In genomic region chrX:140661657-140662056, GRCh38 we compare ENCODE assay signal across 16 cellular contexts. TPM values are rescaled to one million over a fixed set of nuclear protein-coding genes. Genes with fewer than 3 reads are reported as not detected.
A peak's percentile ranks its signal among the peaks of the same experiment; 100 is the strongest.
DNase-seq lines count a peak whose midpoint lies in the region; ATAC-seq and TF ChIP-seq lines count a peak whose summit lies in the region.
"Had no signal": no experiment of that assay in that cellular context is flagged by ENCODE, and none has a peak within 500 bp of the region (broad histone marks: within the 10 kb centered on the region; RNA-seq: fewer than 3 reads in every experiment).

No MANE protein-coding gene starts in this region.

- H3K4me1 ChIP-seq in ascending aorta = no peaks in the 10 kb centered on the region
- H3K4me1 ChIP-seq: transverse colon had no signal

- H3K9me3 ChIP-seq in ascending aorta = no peaks in the 10 kb centered on the region
- H3K9me3 ChIP-seq: transverse colon had no signal

- no peak overlapping the region for H3K4me3 ChIP-seq in ascending aorta
- H3K4me3 ChIP-seq: cardiac muscle cell, skin epidermis, transverse colon had no signal

- ATAC-seq in GM21526 (IDR thresholded peaks at IDR 0.05; ENCODE audit: low FRiP score, unreplicated experiment) (no peak), GM18873 (IDR thresholded peaks at IDR 0.05; ENCODE audit: low FRiP score, unreplicated experiment) (no peak)
- ATAC-seq: activated T-helper 17 cell treated with anti-CD3 and anti-CD28 coated beads, Interleukin-2, amount 50 U/mL, for 72 hours; esophagus mucosa; T-cell had no signal

- H3K36me3 ChIP-seq in ascending aorta = no peaks in the 10 kb centered on the region
- H3K36me3 ChIP-seq: cardiac muscle cell, transverse colon had no signal

- TF ChIP-seq CTCF in ascending aorta (IDR thresholded peaks at IDR 0.05) = no peak

- intact Hi-C loops in ascending aorta (cut with DNase I) = loop anchor here (10.0 kb wide), 1 partner anchor 607 kb away; no protein-coding TSS in a partner anchor

- DNase-seq in AG08396 (ENCODE audit: low spot score) = peak; percentile 7
- peak; percentile 3 for DNase-seq in HS-5 (ENCODE audit: low read depth)
- peak; percentile 31 for DNase-seq in astrocyte of the hippocampus (ENCODE audit: low read depth, low spot score)
- DNase-seq in medulla oblongata (ENCODE audit: extremely low spot score) = peak; percentile 13
- no peak for DNase-seq in ascending aorta (ENCODE audit: low spot score in 2 of 2)
- no peak for DNase-seq in mucosa of gallbladder (ENCODE audit: low spot score)
- DNase-seq: activated CD4-positive, alpha-beta T cell treated with anti-CD3 and anti-CD28 coated beads, Interleukin-2, amount 10 ng/mL, durations not matched to agents 7 days and 5 days; naive B cell; T-cell; transverse colon had no signal

- H3K27me3 ChIP-seq in ascending aorta = no peaks in the 10 kb centered on the region
- H3K27me3 ChIP-seq: transverse colon had no signal

- H3K27ac ChIP-seq in ascending aorta = no peak overlapping the region
- H3K27ac ChIP-seq: cardiac muscle cell, skin epidermis, transverse colon had no signal

RNA-seq across cellular contexts. Expression of gene LINC00632, which starts 47.9 kb away (rescaled TPM):
- 93.2 TPM for total RNA-seq in ascending aorta
- 61.2 TPM for total RNA-seq in mucosa of gallbladder

Comparison
In these comparisons a context has a peak if more than half of its experiments do, and no peak if none do; other contexts are left out.
1. DNase-seq: peak in AG08396 (single experiment), HS-5 (single experiment), astrocyte of the hippocampus (single experiment) and medulla oblongata (single experiment); none in ascending aorta (0 of 2) and mucosa of gallbladder (single experiment).